In the genomic region with DNA sequence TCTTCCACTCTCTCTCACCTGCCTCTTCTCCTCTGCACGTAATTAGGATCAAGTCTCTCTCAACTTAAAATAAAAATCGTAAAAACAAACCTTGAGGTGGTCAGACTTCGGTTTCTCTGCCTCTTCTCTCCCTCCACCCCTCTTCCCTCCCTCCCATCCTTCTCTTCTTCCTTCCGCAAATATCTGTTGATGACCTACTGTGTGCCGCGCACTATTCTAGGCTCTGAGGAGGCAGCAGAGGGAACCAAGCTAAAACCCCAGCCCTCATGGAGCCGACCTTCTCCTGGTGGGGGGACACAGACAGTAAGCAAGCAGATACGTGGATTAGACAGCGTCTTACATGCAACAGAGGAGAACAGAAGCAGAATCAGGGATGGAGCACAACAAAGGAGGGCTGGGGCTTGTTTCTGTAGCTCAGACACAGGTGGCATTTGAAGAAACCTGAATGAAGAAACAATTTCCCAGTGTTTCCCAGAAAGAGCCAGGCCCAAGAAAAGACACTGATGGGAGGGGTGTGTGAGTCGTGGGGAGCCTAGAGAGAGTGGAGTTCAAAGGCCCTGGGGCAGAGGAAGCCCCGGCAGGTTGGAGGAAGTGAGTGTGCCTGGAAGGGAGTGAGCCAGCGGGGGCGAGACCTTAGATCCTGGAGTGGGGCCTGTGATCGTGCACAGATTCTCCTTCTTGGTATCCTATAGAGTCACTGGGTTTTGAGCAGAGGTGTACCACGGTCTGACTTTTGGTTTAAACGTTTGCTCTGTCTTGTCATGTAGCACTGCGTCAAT, we compare ENCODE assay signal across 18 cellular contexts.
DNase-seq lines count a peak whose midpoint lies in the region; ATAC-seq and TF ChIP-seq lines count a peak whose summit lies in the region.
"Had no signal": no experiment of that assay in that cellular context is flagged by ENCODE, and none has a peak within 500 bp of the region (broad histone marks: within the 10 kb centered on the region; RNA-seq: fewer than 3 reads in every experiment).

No MANE protein-coding gene starts in this region.

- H2BK5ac ChIP-seq in neuronal stem cell (ENCODE audit: low read length): no peak overlapping the region

- H3K4me3 ChIP-seq in endodermal cell (ENCODE audit: low read length) (no peak overlapping the region), neuronal stem cell (ENCODE audit: low read length in 2 of 2) (no peak overlapping the region)
- H3K4me3 ChIP-seq: HAP-1, SK-N-MC had no signal

- H4K91ac ChIP-seq in neuronal stem cell (ENCODE audit: low read depth, low read length, poor library complexity): no peak overlapping the region

- no peak for TF ChIP-seq CTCF in endodermal cell (conservative IDR thresholded peaks at IDR 0.05)

- H3K36me3 Mint-ChIP-seq in endodermal cell (ENCODE audit: low read depth): peaks cover 60% of the 10 kb centered on the region
- H3K36me3 Mint-ChIP-seq: CD8-positive, alpha-beta memory T cell had no signal

- H4K8ac ChIP-seq in neuronal stem cell (ENCODE audit: low read depth, low read length): no peak overlapping the region

- H3K4me1 Mint-ChIP-seq in endodermal cell: no peaks in the 10 kb centered on the region
- H3K4me1 Mint-ChIP-seq: CD8-positive, alpha-beta memory T cell had no signal

- H3K9me3 Mint-ChIP-seq in endodermal cell: no peaks in the 10 kb centered on the region

- no peak overlapping the region for H3K4me2 ChIP-seq in neuronal stem cell (ENCODE audit: insufficient read depth, low read length, poor library complexity, severe bottlenecking)

- no peak overlapping the region for H2BK15ac ChIP-seq in neuronal stem cell (ENCODE audit: low read length)

- H2AFZ ChIP-seq in neuronal stem cell (ENCODE audit: low read length): no peak overlapping the region

- peaks cover 2% of the 10 kb centered on the region for H3K27me3 Mint-ChIP-seq in endodermal cell (ENCODE audit: insufficient read depth)

- H2BK120ac ChIP-seq in neuronal stem cell (ENCODE audit: low read depth, low read length): no peak overlapping the region

- peak overlapping the region; percentile 38 for H3K18ac ChIP-seq in neuronal stem cell (ENCODE audit: low read length)

- H3K4me1 ChIP-seq in endodermal cell (ENCODE audit: control insufficient read depth, insufficient read depth, low read length) (no peaks in the 10 kb centered on the region), neuronal stem cell (ENCODE audit: control insufficient read depth in 2 of 2, insufficient read depth in 1 of 2, low read depth in 1 of 2, low read length in 2 of 2) (peaks cover 0 to 2% of the 10 kb centered on the region in 2 donors)

- H3K27me3 ChIP-seq in endodermal cell (ENCODE audit: control insufficient read depth, insufficient read depth, low read length, poor library complexity, severe bottlenecking) (no peaks in the 10 kb centered on the region), neuronal stem cell (ENCODE audit: control insufficient read depth in 3 of 3, insufficient read depth in 3 of 3, low read depth in 1 of 3, low read length in 3 of 3) (no peaks in the 10 kb centered on the region)

- H2BK12ac ChIP-seq in neuronal stem cell (ENCODE audit: low read length): no peak overlapping the region

- H3K9ac ChIP-seq in endodermal cell (ENCODE audit: extremely low read depth, low read length, poor library complexity, severe bottlenecking): no peak overlapping the region
- H3K9ac ChIP-seq in neuronal stem cell (ENCODE audit: low read depth, low read length, poor library complexity): no peak overlapping the region

- H2AK5ac ChIP-seq in neuronal stem cell (ENCODE audit: low read depth, low read length): peak overlapping the region; percentile 28

- 92 to 93% methylated on average over 13 to 17 of the region's 17 CpGs for WGBS in endodermal cell (ENCODE audit: insufficient coverage in 1 of 2, insufficient read length in 1 of 2), 2 experiments
- WGBS in neuronal stem cell (ENCODE audit: extremely low coverage in 2 of 2, insufficient read length in 2 of 2, insufficient replicate concordance in 1 of 2), 2 donors: no CpG with 5 or more reads among the region's 17 CpGs

- no peak for ATAC-seq in GM21515 (IDR thresholded peaks at IDR 0.05; ENCODE audit: unreplicated experiment)

- H3K23ac ChIP-seq in neuronal stem cell (ENCODE audit: low read depth, low read length, poor library complexity): no peak overlapping the region

- H3K9me3 ChIP-seq in endodermal cell (ENCODE audit: control insufficient read depth, low read length) (no peaks in the 10 kb centered on the region), neuronal stem cell (replicated peaks in 1 of 2; ENCODE audit: control insufficient read depth in 2 of 2, insufficient read depth in 1 of 2, low read depth in 1 of 2, low read length in 2 of 2) (peaks cover 0 to 5% of the 10 kb centered on the region in 2 donors)
- H3K9me3 ChIP-seq: HAP-1 had no signal

- no peak overlapping the region for H3K4ac ChIP-seq in neuronal stem cell (ENCODE audit: low read length)

- H3K27ac Mint-ChIP-seq in endodermal cell: no peak overlapping the region
- H3K27ac Mint-ChIP-seq: CD8-positive, alpha-beta memory T cell had no signal

- no peak overlapping the region for H3K27ac ChIP-seq in endodermal cell (ENCODE audit: low read depth, low read length)
- H3K27ac ChIP-seq in neuronal stem cell (replicated peaks; ENCODE audit: low read length): no peak overlapping the region
- H3K27ac ChIP-seq: HL-60, SK-N-MC had no signal

- H3K14ac ChIP-seq in neuronal stem cell (ENCODE audit: low read length): no peak overlapping the region

- no peak overlapping the region for H3K4me3 Mint-ChIP-seq in endodermal cell
- H3K4me3 Mint-ChIP-seq: CD8-positive, alpha-beta memory T cell had no signal

- DNase-seq in ELR (ENCODE audit: low read depth): peak; percentile 28
- DNase-seq in M059J (ENCODE audit: low read depth): peak; percentile 20
- peak; percentile 39 for DNase-seq in endodermal cell
- DNase-seq in neuronal stem cell (ENCODE audit: low spot score): no peak
- no peak for DNase-seq in SKM-1 treated with dmso at 0.1 percent for 144 hours (lab: John Stamatoyannopoulos, UW; ENCODE audit: unreplicated experiment)
- no peak for DNase-seq in HuH-7.5 (ENCODE audit: low spot score)
- DNase-seq: ACHN; C1 segment of cervical spinal cord; CD8-positive, alpha-beta memory T cell; NCI-H1105 treated with DMSO at 0.1 percent for 48 hours; NCI-H1694; NCI-H2081 treated with DMSO at 0.1 percent for 48 hours; NCI-H446 treated with DMSO at 0.1 percent for 48 hours; SHP77 had no signal

- peaks cover 46% of the 10 kb centered on the region for H3K36me3 ChIP-seq in endodermal cell (ENCODE audit: control insufficient read depth, insufficient read depth, low read length)
- H3K36me3 ChIP-seq in neuronal stem cell (replicated peaks in 1 of 2; ENCODE audit: control insufficient read depth in 2 of 2, insufficient read depth in 2 of 2, low read length in 2 of 2): no peaks in the 10 kb centered on the region
- H3K36me3 ChIP-seq: HAP-1 had no signal

- H3K79me1 ChIP-seq in neuronal stem cell (ENCODE audit: low read depth, low read length): no peaks in the 10 kb centered on the region

Comparison
In these comparisons a context has a peak if more than half of its experiments do, and no peak if none do; other contexts are left out.
1. DNase-seq: peak in ELR (single experiment), M059J (single experiment) and endodermal cell (single experiment); none in neuronal stem cell (single experiment), SKM-1 treated with dmso at 0.1 percent for 144 hours (single experiment) and HuH-7.5 (single experiment).